In genomic region chr16:55015181-55015913, GRCh38 we compare ENCODE assay signal across 19 cellular contexts.
"Had no signal": no experiment of that assay in that cellular context is flagged by ENCODE, and none has a peak within 500 bp of the region (broad histone marks: within the 10 kb centered on the region; RNA-seq: fewer than 3 reads in every experiment).

No MANE protein-coding gene starts in this region.

- H3K36me3 ChIP-seq: ovary, right atrium auricular region, sigmoid colon, tibial artery, upper lobe of right lung had no signal

- H3K27ac Mint-ChIP-seq: endodermal cell; naive B cell; stimulated activated memory B cell treated with anti-CD40 and anti-IgM and Interleukin-4, amounts not matched to agents 10 μg/mL and 1 μg/mL and 100 μg/mL, for 72 hours; stimulated activated naive CD8-positive, alpha-beta T cell treated with anti-CD3 and anti-CD28 coated beads, Interleukin-15, Interleukin-2, amounts not matched to agents 100 ng/mL and 50 ng/mL, for 24 hours had no signal

- H3K4me1 Mint-ChIP-seq: endodermal cell; naive B cell; stimulated activated memory B cell treated with anti-CD40 and anti-IgM and Interleukin-4, amounts not matched to agents 10 μg/mL and 1 μg/mL and 100 μg/mL, for 72 hours had no signal

- H3K4me3 ChIP-seq: coronary artery, ovary, right atrium auricular region, sigmoid colon, tibial artery, upper lobe of right lung had no signal

- H3K4me3 Mint-ChIP-seq: endodermal cell; naive B cell; stimulated activated memory B cell treated with anti-CD40 and anti-IgM and Interleukin-4, amounts not matched to agents 10 μg/mL and 1 μg/mL and 100 μg/mL, for 72 hours; stimulated activated naive CD8-positive, alpha-beta T cell treated with anti-CD3 and anti-CD28 coated beads, Interleukin-15, Interleukin-2, amounts not matched to agents 100 ng/mL and 50 ng/mL, for 24 hours had no signal

- H3K4me1 ChIP-seq: foreskin keratinocyte, right atrium auricular region, sigmoid colon, tibial artery, upper lobe of right lung had no signal

- H3K27ac ChIP-seq: coronary artery, foreskin keratinocyte, ovary, right atrium auricular region, sigmoid colon, tibial artery, upper lobe of right lung had no signal

- H3K36me3 Mint-ChIP-seq: stimulated activated memory B cell treated with anti-CD40 and anti-IgM and Interleukin-4, amounts not matched to agents 10 μg/mL and 1 μg/mL and 100 μg/mL, for 72 hours had no signal

- H3K9me3 ChIP-seq: ovary, sigmoid colon, tibial artery, upper lobe of right lung had no signal

- H3K27me3 Mint-ChIP-seq: stimulated activated memory B cell treated with anti-CD40 and anti-IgM and Interleukin-4, amounts not matched to agents 10 μg/mL and 1 μg/mL and 100 μg/mL, for 72 hours had no signal

- FAIRE-seq: endothelial cell of umbilical vein, small intestine had no signal

- H3K27me3 ChIP-seq: foreskin keratinocyte, ovary, right atrium auricular region, tibial artery had no signal

- DNase-seq: effector CD4-positive, alpha-beta T cell; endodermal cell; erythroblast; foreskin keratinocyte; left colon; mesendoderm; naive B cell; ovary; sigmoid colon; small intestine; stimulated activated CD4-positive, alpha-beta T cell treated with anti-CD3 and anti-CD28 coated beads, Interleukin-4, amount 100 ng/mL, for 1 hour; stimulated activated CD8-positive, alpha-beta memory T cell treated with anti-CD3 and anti-CD28 coated beads, Interleukin-4, amount 100 ng/mL, for 48 hours; tibial artery; upper lobe of right lung had no signal
